In genomic region chr11:73343076-73343833, GRCh38 we compare ENCODE assay signal across 14 cellular contexts. TPM values are rescaled to one million over a fixed set of nuclear protein-coding genes. Genes with fewer than 3 reads are reported as not detected.
DNase-seq lines count a peak whose midpoint lies in the region; TF ChIP-seq lines count a peak whose summit lies in the region.
"Had no signal": no experiment of that assay in that cellular context is flagged by ENCODE, and none has a peak within 500 bp of the region (broad histone marks: within the 10 kb centered on the region; RNA-seq: fewer than 3 reads in every experiment).

No MANE protein-coding gene starts in this region.

- H3K4me3 Mint-ChIP-seq in activated CD4-positive, alpha-beta memory T cell treated with anti-CD3 and anti-CD28 coated beads, Interleukin-2, amount 10 ng/mL, durations not matched to agents 7 days and 5 days = no peak overlapping the region
- H3K4me3 Mint-ChIP-seq: IgD-negative memory B cell had no signal

- H3K4me2 ChIP-seq in trophoblast cell (ENCODE audit: low read length) = peak overlapping the region; percentile 24

- H3K18ac ChIP-seq in trophoblast cell (ENCODE audit: low read length) = peak overlapping the region; percentile 35

- H3K79me2 ChIP-seq in trophoblast cell (ENCODE audit: control insufficient read depth, insufficient read depth, low read length, poor library complexity) = peaks cover 4% of the 10 kb centered on the region

- DNase-seq in NCI-H526 treated with DMSO at 0.1 percent for 48 hours (lab: John Stamatoyannopoulos, UW) (peak; percentile 13), cardiac muscle cell (ENCODE audit: low read depth in 1 of 2, low spot score in 1 of 2) (no peak), trophoblast cell (no peak), islet precursor cell (no peak), NCI-H2029 (lab: John Stamatoyannopoulos, UW) (no peak)
- no peak for DNase-seq in activated CD4-positive, alpha-beta T cell treated with anti-CD3 and anti-CD28 coated beads, Interleukin-2, amount 50 U/mL, for 1 hour
- no peak for DNase-seq in activated CD4-positive, alpha-beta memory T cell treated with anti-CD3 and anti-CD28 coated beads, Interleukin-2, amount 10 ng/mL, durations not matched to agents 7 days and 5 days
- DNase-seq: activated T-cell treated with anti-CD3 and anti-CD28 coated beads, Interleukin-2, amount 50 U/mL, for 1 hour; erythroblast; stimulated activated CD4-positive, alpha-beta T cell treated with anti-CD3 and anti-CD28 coated beads, Interleukin-4, amount 100 ng/mL, for 1 hour; WERI-Rb-1 had no signal

- H4K91ac ChIP-seq in trophoblast cell (ENCODE audit: low read depth, low read length) = no peak overlapping the region

- no peaks in the 10 kb centered on the region for H3K79me1 ChIP-seq in trophoblast cell (ENCODE audit: low read length)

- H3K4me1 ChIP-seq in cardiac muscle cell (ENCODE audit: low read depth) (peaks cover 13% of the 10 kb centered on the region), trophoblast cell (ENCODE audit: control insufficient read depth in 1 of 2, insufficient read depth in 2 of 2, low read length in 2 of 2) (peaks cover 25 to 28% of the 10 kb centered on the region in 2 experiments)

- H3K27ac ChIP-seq in C4-2B (peak overlapping the region; percentile 38), cardiac muscle cell (no peak overlapping the region), trophoblast cell (ENCODE audit: low read depth, low read length) (no peak overlapping the region)
- H3K27ac ChIP-seq: neutrophil, WERI-Rb-1 had no signal

- H3K9me3 ChIP-seq in cardiac muscle cell (ENCODE audit: low read depth) (no peaks in the 10 kb centered on the region), trophoblast cell (ENCODE audit: insufficient read depth, low read depth, low read length) (peaks cover 4% of the 10 kb centered on the region)
- H3K9me3 ChIP-seq: neutrophil had no signal

- no peaks in the 10 kb centered on the region for H3K4me1 Mint-ChIP-seq in activated CD4-positive, alpha-beta memory T cell treated with anti-CD3 and anti-CD28 coated beads, Interleukin-2, amount 10 ng/mL, durations not matched to agents 7 days and 5 days

- H3K9ac ChIP-seq in trophoblast cell (ENCODE audit: low read length) = no peak overlapping the region

- WGBS in trophoblast cell (ENCODE audit: extremely low coverage, insufficient coverage, insufficient read length) = no CpG with 5 or more reads among the region's 39 CpGs

- H2BK5ac ChIP-seq in trophoblast cell (ENCODE audit: low read depth, low read length, poor library complexity) = no peak overlapping the region

- H3K27me3 ChIP-seq in cardiac muscle cell = no peaks in the 10 kb centered on the region
- no peaks in the 10 kb centered on the region for H3K27me3 ChIP-seq in trophoblast cell (ENCODE audit: insufficient read depth, low read length)
- H3K27me3 ChIP-seq: neutrophil had no signal

- CTCF ChIA-PET in activated CD4-positive, alpha-beta memory T cell treated with anti-CD3 and anti-CD28 coated beads, Interleukin-2, amount 10 ng/mL, durations not matched to agents 7 days and 5 days (lab: Charles Lee) = interaction anchor here (1.3 to 1.5 kb wide), 2 partner anchors 8 kb away, joined by 4 to 5 read pairs; no protein-coding TSS in a partner anchor

- TF ChIP-seq CTCF in C4-2B (conservative IDR thresholded peaks at IDR 0.05) = no peak
- TF ChIP-seq CTCF in cardiac muscle cell (IDR thresholded peaks at IDR 0.05; ENCODE audit: low read depth, low read length) = no peak

- no peak overlapping the region for H3K23ac ChIP-seq in trophoblast cell (ENCODE audit: low read length)

- peak overlapping the region; percentile 22 for H3K4me3 ChIP-seq in cardiac muscle cell
- no peak overlapping the region for H3K4me3 ChIP-seq in trophoblast cell (ENCODE audit: low read depth, low read length)

- no peaks in the 10 kb centered on the region for H3K36me3 Mint-ChIP-seq in activated CD4-positive, alpha-beta memory T cell treated with anti-CD3 and anti-CD28 coated beads, Interleukin-2, amount 10 ng/mL, durations not matched to agents 7 days and 5 days (ENCODE audit: low read depth)

- POLR2A ChIA-PET in activated CD4-positive, alpha-beta memory T cell treated with anti-CD3 and anti-CD28 coated beads, Interleukin-2, amount 10 ng/mL, durations not matched to agents 7 days and 5 days (lab: Charles Lee) = no interaction called here

- H3K27me3 Mint-ChIP-seq in activated CD4-positive, alpha-beta memory T cell treated with anti-CD3 and anti-CD28 coated beads, Interleukin-2, amount 10 ng/mL, durations not matched to agents 7 days and 5 days = peaks cover 3% of the 10 kb centered on the region
- H3K27me3 Mint-ChIP-seq: IgD-negative memory B cell had no signal

- no peak overlapping the region for H2BK12ac ChIP-seq in trophoblast cell (ENCODE audit: low read length)

- H3K36me3 ChIP-seq in cardiac muscle cell (peaks cover 2% of the 10 kb centered on the region), trophoblast cell (ENCODE audit: control insufficient read depth in 1 of 2, insufficient read depth in 2 of 2, low read length in 2 of 2) (peaks cover 16 to 23% of the 10 kb centered on the region in 2 experiments)

- H4K8ac ChIP-seq in trophoblast cell (ENCODE audit: low read depth, low read length) = no peak overlapping the region

- no peak overlapping the region for H2AFZ ChIP-seq in trophoblast cell (ENCODE audit: insufficient read depth, low read length, poor library complexity)

- no peak overlapping the region for H2AK5ac ChIP-seq in trophoblast cell (ENCODE audit: low read length)

- no peak overlapping the region for H3K4ac ChIP-seq in trophoblast cell (ENCODE audit: low read depth, low read length)

- H3K14ac ChIP-seq in trophoblast cell (ENCODE audit: low read length) = no peak overlapping the region

- no peak overlapping the region for H3K27ac Mint-ChIP-seq in activated CD4-positive, alpha-beta memory T cell treated with anti-CD3 and anti-CD28 coated beads, Interleukin-2, amount 10 ng/mL, durations not matched to agents 7 days and 5 days
- H3K27ac Mint-ChIP-seq: IgD-negative memory B cell had no signal

- H2BK120ac ChIP-seq in trophoblast cell (ENCODE audit: insufficient read depth, low read length, poor library complexity) = no peak overlapping the region

- H3K9me3 Mint-ChIP-seq in activated CD4-positive, alpha-beta memory T cell treated with anti-CD3 and anti-CD28 coated beads, Interleukin-2, amount 10 ng/mL, durations not matched to agents 7 days and 5 days = no peaks in the 10 kb centered on the region
- H3K9me3 Mint-ChIP-seq: IgD-negative memory B cell had no signal

- H4K12ac ChIP-seq in trophoblast cell (ENCODE audit: low read depth, low read length) = no peak overlapping the region

RNA-seq across cellular contexts. Expression of gene RELT, which starts 32.9 kb away (rescaled TPM):
- 10.4 and 18.7 TPM in 2 replicates for total RNA-seq in cardiac muscle cell
- 9.3 and 14.8 TPM in 2 replicates for polyA plus RNA-seq in cardiac muscle cell
- 24.5 and 27.6 TPM in 2 replicates for polyA plus RNA-seq in trophoblast cell (2013)
- 10 to 100 TPM; 26.0 to 27.3 TPM for total RNA-seq in activated CD4-positive, alpha-beta memory T cell treated with anti-CD3 and anti-CD28 coated beads, Interleukin-2, amount 10 ng/mL, durations not matched to agents 7 days and 5 days

RNA-seq across cellular contexts. Expression of gene ARHGEF17, which starts 35.2 kb away (rescaled TPM):
- total RNA-seq in cardiac muscle cell = 37.2 and 60.3 TPM in 2 replicates
- polyA plus RNA-seq in cardiac muscle cell = 26.5 and 33.5 TPM in 2 replicates
- 31.0 and 31.5 TPM in 2 replicates for polyA plus RNA-seq in trophoblast cell (2013)
- total RNA-seq in activated CD4-positive, alpha-beta memory T cell treated with anti-CD3 and anti-CD28 coated beads, Interleukin-2, amount 10 ng/mL, durations not matched to agents 7 days and 5 days = under 1 TPM; 0.05 TPM
- polyA plus RNA-seq: IgD-negative memory B cell had no signal

Comparison
In these comparisons a context has a peak if more than half of its experiments do, and no peak if none do; other contexts are left out.
1. RNA of gene ARHGEF17, which starts 35.2 kb away (total RNA-seq): 37.2 to 60.3 TPM in cardiac muscle cell; 0.05 TPM in activated CD4-positive, alpha-beta memory T cell treated with anti-CD3 and anti-CD28 coated beads, Interleukin-2, amount 10 ng/mL, durations not matched to agents 7 days and 5 days; every median in the first group is over 10 times any median in the second.